Comparison of ENCODE assay signal across 29 cellular contexts in the genomic region with DNA sequence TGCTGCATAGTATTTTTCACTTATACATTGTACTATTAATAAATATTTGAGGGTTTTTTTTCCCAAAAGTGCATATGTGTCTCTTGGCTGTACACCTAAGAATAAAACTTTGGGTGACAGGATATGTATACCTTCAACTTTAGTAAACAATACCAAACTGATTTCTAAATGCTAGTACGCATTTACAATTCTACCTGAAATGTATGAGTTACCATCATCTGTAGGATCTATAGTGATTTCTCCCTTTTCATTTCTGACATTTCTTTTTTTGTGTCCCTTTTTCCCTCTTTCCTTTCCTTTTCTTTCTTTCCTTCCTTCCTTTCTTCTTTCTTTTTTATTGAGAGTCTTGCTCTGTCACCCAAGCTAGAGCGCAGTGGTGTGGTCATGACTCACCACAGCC. TPM values are rescaled to one million over a fixed set of nuclear protein-coding genes. Genes with fewer than 3 reads are reported as not detected.
"Had no signal": no experiment of that assay in that cellular context is flagged by ENCODE, and none has a peak within 500 bp of the region (broad histone marks: within the 10 kb centered on the region; RNA-seq: fewer than 3 reads in every experiment).

No MANE protein-coding gene starts in this region.

- H3K4me1 ChIP-seq: right atrium auricular region, suprapubic skin, tibial artery, upper lobe of right lung had no signal

- H3K9me3 ChIP-seq: left lung, mucosa of descending colon, ovary, suprapubic skin, thoracic aorta, upper lobe of right lung had no signal

- ATAC-seq: left colon; left lung; mucosa of descending colon; naive thymus-derived CD4-positive, alpha-beta T cell; natural killer cell treated with Interleukin-12 subunit alpha and Interleukin-12 subunit beta and Interleukin-15 and Interleukin-18, amount 100 ng/mL, for 72 hours; sciatic nerve; upper lobe of right lung had no signal

- H3K36me3 ChIP-seq: left lung, ovary, right atrium auricular region, suprapubic skin, thoracic aorta, tibial artery, upper lobe of right lung had no signal

- H3K27ac Mint-ChIP-seq: immature natural killer cell; naive thymus-derived CD4-positive, alpha-beta T cell; natural killer cell treated with Interleukin-12 subunit alpha and Interleukin-12 subunit beta and Interleukin-15 and Interleukin-18, amount 100 ng/mL, for 72 hours; progenitor cell of endocrine pancreas; stimulated activated naive CD8-positive, alpha-beta T cell treated with anti-CD3 and anti-CD28 coated beads, Interleukin-15, Interleukin-2, amounts not matched to agents 100 ng/mL and 50 ng/mL, for 24 hours had no signal

- H3K9me3 Mint-ChIP-seq: immature natural killer cell; natural killer cell treated with Interleukin-12 subunit alpha and Interleukin-12 subunit beta and Interleukin-15 and Interleukin-18, amount 100 ng/mL, for 72 hours; stimulated activated naive CD8-positive, alpha-beta T cell treated with anti-CD3 and anti-CD28 coated beads, Interleukin-15, Interleukin-2, amounts not matched to agents 100 ng/mL and 50 ng/mL, for 24 hours had no signal

- H3K4me1 Mint-ChIP-seq: naive thymus-derived CD4-positive, alpha-beta T cell had no signal

- H3K4me3 ChIP-seq: left lung, lung, mucosa of descending colon, ovary, right atrium auricular region, skin epidermis, suprapubic skin, thoracic aorta, tibial artery, upper lobe of right lung had no signal

- H3K27me3 ChIP-seq: left lung, ovary, right atrium auricular region, suprapubic skin, tibial artery, upper lobe of right lung had no signal

- H3K27me3 Mint-ChIP-seq: naive thymus-derived CD4-positive, alpha-beta T cell; natural killer cell treated with Interleukin-12 subunit alpha and Interleukin-12 subunit beta and Interleukin-15 and Interleukin-18, amount 100 ng/mL, for 72 hours; stimulated activated naive CD8-positive, alpha-beta T cell treated with anti-CD3 and anti-CD28 coated beads, Interleukin-15, Interleukin-2, amounts not matched to agents 100 ng/mL and 50 ng/mL, for 24 hours had no signal

- H3K36me3 Mint-ChIP-seq: natural killer cell treated with Interleukin-12 subunit alpha and Interleukin-12 subunit beta and Interleukin-15 and Interleukin-18, amount 100 ng/mL, for 72 hours had no signal

- H3K4me3 Mint-ChIP-seq: immature natural killer cell; naive thymus-derived CD4-positive, alpha-beta T cell; natural killer cell treated with Interleukin-12 subunit alpha and Interleukin-12 subunit beta and Interleukin-15 and Interleukin-18, amount 100 ng/mL, for 72 hours; stimulated activated naive CD8-positive, alpha-beta T cell treated with anti-CD3 and anti-CD28 coated beads, Interleukin-15, Interleukin-2, amounts not matched to agents 100 ng/mL and 50 ng/mL, for 24 hours had no signal

- H3K27ac ChIP-seq: left lung, ovary, right atrium auricular region, skin epidermis, suprapubic skin, thoracic aorta, tibial artery, upper lobe of right lung had no signal

- DNase-seq: hypothalamus; immature natural killer cell; left colon; left lung; mesendoderm; midbrain; mucosa of descending colon; naive thymus-derived CD4-positive, alpha-beta T cell; ovary; stimulated activated CD4-positive, alpha-beta T cell treated with anti-CD3 and anti-CD28 coated beads, Interleukin-12 subunit alpha, Interleukin-12 subunit beta, amount 100 ng/mL, for 4 hours; stimulated activated CD4-positive, alpha-beta T cell treated with anti-CD3 and anti-CD28 coated beads, Interleukin-15, amount 100 ng/mL, for 24 hours; stimulated activated CD4-positive, alpha-beta T cell treated with anti-CD3 and anti-CD28 coated beads, Interleukin-2, amount 100 ng/mL, for 24 hours; stimulated activated CD4-positive, alpha-beta T cell treated with anti-CD3 and anti-CD28 coated beads, Interleukin-4, amount 100 ng/mL, for 1 hour; stimulated activated naive CD4-positive, alpha-beta T cell; tibial artery had no signal

- FAIRE-seq: islet of Langerhans, kidney, urothelium cell line had no signal

RNA-seq across cellular contexts. Expression of gene OXCT2, which starts 34.2 kb away (rescaled TPM):
- total RNA-seq: progenitor cell of endocrine pancreas had no signal
- polyA plus RNA-seq: naive thymus-derived CD4-positive, alpha-beta T cell; neural cell had no signal
